Comparison of ENCODE assay signal across 8 cellular contexts in genomic region chr4:25234390-25235367, GRCh38. TPM values are rescaled to one million over a fixed set of nuclear protein-coding genes. Genes with fewer than 3 reads are reported as not detected.
DNase-seq lines count a peak whose midpoint lies in the region; ATAC-seq and TF ChIP-seq lines count a peak whose summit lies in the region.

No MANE protein-coding gene starts in this region.

- TF ChIP-seq POLR2A in esophagus muscularis mucosa (IDR thresholded peaks at IDR 0.05; ENCODE audit: low read depth) (no peak), testis (IDR thresholded peaks at IDR 0.05) (no peak)

- H3K4me1 Mint-ChIP-seq in activated T-cell treated with anti-CD3 and anti-CD28 coated beads, Interleukin-2, amount 50 U/mL, for 72 hours (ENCODE audit: low read depth): peaks cover 54% of the 10 kb centered on the region

- H4K20me1 ChIP-seq in OCI-LY3 (ENCODE audit: insufficient read depth, low read length): peaks cover 31% of the 10 kb centered on the region

- H3K27me3 Mint-ChIP-seq in activated T-cell treated with anti-CD3 and anti-CD28 coated beads, Interleukin-2, amount 50 U/mL, for 72 hours (ENCODE audit: low read depth): no peaks in the 10 kb centered on the region

- peak; percentile 76 for ATAC-seq in activated T-cell treated with anti-CD3 and anti-CD28 coated beads, Interleukin-2, amount 50 U/mL, for 72 hours (replicated peaks in 1 of 2)

- H3K9me3 ChIP-seq in OCI-LY3 (ENCODE audit: insufficient read depth, low read length) (no peaks in the 10 kb centered on the region), esophagus muscularis mucosa (peaks cover 0 to 10% (median 5%) of the 10 kb centered on the region in 4 donors), muscle layer of duodenum (ENCODE audit: control insufficient read depth in 1 of 2, low read length in 2 of 2) (peaks cover 0 to 4% of the 10 kb centered on the region in 2 donors), testis (no peaks in the 10 kb centered on the region)

- peaks cover 5 to 6% of the 10 kb centered on the region in 2 donors for H3K9me3 Mint-ChIP-seq in activated T-cell treated with anti-CD3 and anti-CD28 coated beads, Interleukin-2, amount 50 U/mL, for 72 hours

- H3K79me2 ChIP-seq in OCI-LY3 (ENCODE audit: low read length): peaks cover 56% of the 10 kb centered on the region

- peak overlapping the region; percentile 83 to 99 for H3K4me3 Mint-ChIP-seq in activated T-cell treated with anti-CD3 and anti-CD28 coated beads, Interleukin-2, amount 50 U/mL, for 72 hours

- H3K36me3 ChIP-seq in OCI-LY3 (replicated peaks; ENCODE audit: low read depth, low read length) (peaks cover 16% of the 10 kb centered on the region), esophagus muscularis mucosa (no peaks in the 10 kb centered on the region), muscle layer of duodenum (ENCODE audit: control insufficient read depth in 1 of 2, insufficient read depth in 2 of 2, low read length in 2 of 2) (no peaks in the 10 kb centered on the region), testis (ENCODE audit: low read depth, missing control alignments) (no peaks in the 10 kb centered on the region)

- WGBS in esophagus muscularis mucosa: 11% methylated on average over 27 of the region's 49 CpGs
- 2 to 3% methylated on average over 22 to 49 of the region's 49 CpGs for WGBS in testis, 2 donors

- intact Hi-C loops in esophagus muscularis mucosa (cut with DNase I): loop anchor here (5.0 kb wide), 2 partner anchors 72 to 78 kb away; partner anchors contain the start of genes SEPSECS and ZCCHC4
- intact Hi-C loops in testis (cut with DNase I; ENCODE audit: low total_unique reads): no loop called here

- H3K4me2 ChIP-seq in OCI-LY3 (ENCODE audit: low read length): peak overlapping the region; percentile 84

- H3K4me3 ChIP-seq in OCI-LY3 (ENCODE audit: low read length): peak overlapping the region; percentile 81
- peak overlapping the region; percentile 81 to 100 (median 96) for H3K4me3 ChIP-seq in esophagus muscularis mucosa
- H3K4me3 ChIP-seq in muscle layer of duodenum (ENCODE audit: low read depth in 1 of 2, low read length in 2 of 2): peak overlapping the region; percentile 90 to 98
- peak overlapping the region; percentile 96 to 99 for H3K4me3 ChIP-seq in testis

- TF ChIP-seq EP300 in esophagus muscularis mucosa (IDR thresholded peaks at IDR 0.05): no peak

- peak overlapping the region; percentile 95 for H3K9ac ChIP-seq in OCI-LY3 (ENCODE audit: low read length)

- peak overlapping the region; percentile 90 for H3K27ac Mint-ChIP-seq in activated T-cell treated with anti-CD3 and anti-CD28 coated beads, Interleukin-2, amount 50 U/mL, for 72 hours

- H3K36me3 Mint-ChIP-seq in activated T-cell treated with anti-CD3 and anti-CD28 coated beads, Interleukin-2, amount 50 U/mL, for 72 hours (ENCODE audit: insufficient read depth in 2 of 2): peaks cover 14 to 39% of the 10 kb centered on the region in 2 donors

- TF ChIP-seq CTCF in GM20000 (IDR thresholded peaks at IDR 0.05; ENCODE audit: extremely low read depth, missing control alignments) (no peak), OCI-LY3 (IDR thresholded peaks at IDR 0.05; ENCODE audit: low read depth, low read length) (peak; percentile 45), esophagus muscularis mucosa (IDR thresholded peaks at IDR 0.05) (peak in 2 of 3 experiments; percentile 37 to 58), testis (IDR thresholded peaks at IDR 0.05) (peak; percentile 40 to 66 (median 59))

- DNase-seq in DMS 273 treated with DMSO at 0.1 percent for 48 hours (lab: John Stamatoyannopoulos, UW) (peak; percentile 52), GM20000 (ENCODE audit: low spot score) (peak; percentile 82), HK-2 (ENCODE audit: unreplicated experiment) (peak; percentile 57), esophagus muscularis mucosa (ENCODE audit: extremely low spot score) (no peak), testis (peak; percentile 60)
- peak; percentile 61 to 62 for DNase-seq in activated T-cell treated with anti-CD3 and anti-CD28 coated beads, Interleukin-2, amount 50 U/mL, for 72 hours

- H3K4me1 ChIP-seq in OCI-LY3 (ENCODE audit: low read length) (peaks cover 12% of the 10 kb centered on the region), esophagus muscularis mucosa (peaks cover 8 to 17% (median 14%) of the 10 kb centered on the region in 4 donors), muscle layer of duodenum (ENCODE audit: control insufficient read depth in 1 of 2, insufficient read depth in 2 of 2, low read length in 2 of 2) (peaks cover 0 to 7% of the 10 kb centered on the region in 2 donors), testis (no peaks in the 10 kb centered on the region)

- H3K27ac ChIP-seq in OCI-LY3 (ENCODE audit: low read length) (peak overlapping the region; percentile 81), esophagus muscularis mucosa (replicated peaks in 1 of 4) (peak overlapping the region; percentile 92 to 99 (median 98)), muscle layer of duodenum (ENCODE audit: low read length) (peak overlapping the region; percentile 96), testis (peak overlapping the region; percentile 95 to 98)

- H3K27me3 ChIP-seq in OCI-LY3 (ENCODE audit: low read depth, low read length) (no peaks in the 10 kb centered on the region), esophagus muscularis mucosa (no peaks in the 10 kb centered on the region), muscle layer of duodenum (ENCODE audit: low read depth, low read length) (no peaks in the 10 kb centered on the region), testis (no peaks in the 10 kb centered on the region)

- H2AFZ ChIP-seq in OCI-LY3 (ENCODE audit: low read depth, low read length): peak overlapping the region; percentile 16; the same call in 1 of the 2 replicates

RNA-seq across cellular contexts. Expression of gene PI4K2B, which starts 0.8 kb away (rescaled TPM):
- total RNA-seq in activated T-cell treated with anti-CD3 and anti-CD28 coated beads, Interleukin-2, amount 50 U/mL, for 72 hours: 10 to 100 TPM; 29.5 to 32.5 TPM
- total RNA-seq in esophagus muscularis mucosa (10 to 100 TPM in 3 of 4 donors, 1 to 10 TPM in 1; 9.0 to 16.2 (median 12.9) TPM), testis (10 to 100 TPM; 18.9 to 19.9 TPM)
- polyA plus RNA-seq in testis (ENCODE audit: insufficient read depth, low read depth, low replicate concordance): 11.5 TPM
